10 cellular contexts compared by ENCODE assay signal in the genomic region with DNA sequence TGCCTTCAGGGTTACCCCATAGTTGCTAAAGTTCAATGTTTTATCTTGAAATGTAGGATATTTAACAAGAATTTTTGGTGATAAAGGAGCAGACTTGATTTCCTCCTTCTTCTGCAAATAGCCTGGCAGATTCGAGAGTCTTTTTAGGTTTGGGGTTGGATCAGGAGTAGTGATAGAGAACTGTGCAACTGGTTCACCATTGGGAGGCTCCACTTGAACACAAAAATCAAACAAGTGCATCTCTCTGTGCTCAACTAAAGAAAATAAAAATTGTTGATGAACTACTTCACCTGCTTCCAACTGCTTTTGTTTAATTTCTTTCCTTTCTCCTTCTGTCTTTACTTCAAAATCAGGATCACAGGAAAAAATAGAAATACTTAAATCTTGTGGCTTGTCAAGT. TPM values are rescaled to one million over a fixed set of nuclear protein-coding genes. Genes with fewer than 3 reads are reported as not detected.
DNase-seq lines count a peak whose midpoint lies in the region; ATAC-seq, FAIRE-seq and TF ChIP-seq lines count a peak whose summit lies in the region.
"Had no signal": no experiment of that assay in that cellular context is flagged by ENCODE, and none has a peak within 500 bp of the region (broad histone marks: within the 10 kb centered on the region; RNA-seq: fewer than 3 reads in every experiment).

No MANE protein-coding gene starts in this region.

- BruUV-seq in HepG2 (replicated peaks; lab: Mats Ljungman, UMichigan): no TSS peak

- in situ Hi-C loops in HepG2 (cut with HindIII; ENCODE audit: extremely low pct_ligation_motif_present, low pct_unique_long_range_greater_than_20kb): loop anchor here (25.0 kb wide), 1 partner anchor 429 kb away; no protein-coding TSS in a partner anchor

- no peaks in the 10 kb centered on the region for H3K9me2 ChIP-seq in DOHH2 (replicated peaks; ENCODE audit: control insufficient read depth, low read length)

- H3K4me1 ChIP-seq in DOHH2 (ENCODE audit: control insufficient read depth, low read length) (no peaks in the 10 kb centered on the region), ascending aorta (no peaks in the 10 kb centered on the region), HepG2 (ENCODE audit: insufficient read depth, low read length) (no peaks in the 10 kb centered on the region)

- 0% methylated on average over 1 of the region's 1 CpG for WGBS in HepG2 (ENCODE audit: low lambda C conversion rate)

- no peak for TF ChIP-seq EP300 in HepG2 (IDR thresholded peaks at IDR 0.05; ENCODE audit: low read depth in 2 of 2, low read length in 2 of 2)
- no peak for TF ChIP-seq EP300 in HepG2 (CRISPR knock-in tag; IDR thresholded peaks at IDR 0.05; ENCODE audit: borderline replicate concordance)

- no peak overlapping the region for H3K27ac ChIP-seq in DOHH2 (ENCODE audit: low read depth, low read length)
- no peak overlapping the region for H3K27ac ChIP-seq in ascending aorta
- H3K27ac ChIP-seq in HepG2 (ENCODE audit: extremely low read length, insufficient read depth, low read length): no peak overlapping the region

- H2AFZ ChIP-seq in HepG2 (ENCODE audit: low read length): no peak overlapping the region

- no peak overlapping the region for H3K4me2 ChIP-seq in DOHH2 (ENCODE audit: low read length)
- H3K4me2 ChIP-seq in HepG2 (ENCODE audit: low read depth, low read length): no peak overlapping the region

- intact Hi-C loops in ascending aorta (cut with DNase I) (no loop called here), HepG2 (cut with micrococcal nuclease; ENCODE audit: unreplicated experiment) (loop anchor here (1.0 kb wide), 1 partner anchor 153 kb away; no protein-coding TSS in a partner anchor)

- H3K9ac ChIP-seq in HepG2 (ENCODE audit: insufficient read depth, low read depth, low read length): no peak overlapping the region

- TF ChIP-seq CTCF in DOHH2 (IDR thresholded peaks at IDR 0.05; ENCODE audit: low read depth, low read length, poor library complexity, severe bottlenecking) (peak; percentile 43), ascending aorta (IDR thresholded peaks at IDR 0.05) (peak in 2 of 3 experiments; percentile 18 to 21), HepG2 (CRISPR knock-in tag; IDR thresholded peaks at IDR 0.05) (peak; percentile 47)

- no peaks in the 10 kb centered on the region for H4K20me1 ChIP-seq in DOHH2 (ENCODE audit: control insufficient read depth, insufficient read depth, low read depth, low read length)
- no peaks in the 10 kb centered on the region for H4K20me1 ChIP-seq in HepG2 (ENCODE audit: insufficient read depth, low read length)

- ATAC-seq in HG02642 (IDR thresholded peaks at IDR 0.05; ENCODE audit: poor library complexity, unreplicated experiment) (peak; percentile 46), HepG2 (no peak)

- DNase-seq in ascending aorta (ENCODE audit: low spot score in 2 of 2) (no peak), HepG2 (ENCODE audit: low spot score) (peak; percentile 1), NCI-H2171 treated with DMSO at 0.1 percent for 48 hours (lab: John Stamatoyannopoulos, UW) (no peak), cerebellar cortex (ENCODE audit: low spot score) (no peak)
- DNase-seq in activated CD8-positive, alpha-beta memory T cell treated with anti-CD3 and anti-CD28 coated beads, Interleukin-2, amount 50 U/mL, for 4 hours: no peak
- no peak for DNase-seq in stimulated activated CD8-positive, alpha-beta memory T cell treated with anti-CD3 and anti-CD28 coated beads, Interleukin-4, amount 100 ng/mL, for 48 hours
- DNase-seq: NCI-H526 treated with DMSO at 0.1 percent for 48 hours had no signal

- H3K9me3 ChIP-seq in DOHH2 (ENCODE audit: control insufficient read depth, insufficient read depth, low read length) (no peaks in the 10 kb centered on the region), ascending aorta (no peaks in the 10 kb centered on the region), HepG2 (ENCODE audit: low read length) (no peaks in the 10 kb centered on the region)

- H3K36me3 ChIP-seq in DOHH2 (ENCODE audit: control insufficient read depth, low read length) (peaks cover 10% of the 10 kb centered on the region; the same call in 1 of the 2 replicates), ascending aorta (no peaks in the 10 kb centered on the region), HepG2 (replicated peaks in 1 of 2; ENCODE audit: control insufficient read depth in 1 of 2, insufficient read depth in 2 of 2, low read length in 2 of 2) (no peaks in the 10 kb centered on the region)

- CTCF ChIA-PET in HepG2 (lab: Yijun Ruan, JAX; ENCODE audit: low intra/inter-chr PET ratio, low total read pairs): interaction anchor here (1.2 to 1.5 kb wide), 2 partner anchors 152 to 153 kb away, joined by 3 read pairs; no protein-coding TSS in a partner anchor

- H3K79me2 ChIP-seq in DOHH2 (ENCODE audit: control insufficient read depth, low read length) (no peaks in the 10 kb centered on the region), HepG2 (ENCODE audit: insufficient read depth, low read length) (no peaks in the 10 kb centered on the region)

- TF ChIP-seq POLR2A in HepG2 (IDR thresholded peaks at IDR 0.05; ENCODE audit: insufficient read depth in 1 of 2, low read depth in 2 of 2, low read length in 2 of 2): no peak

- no peaks in the 10 kb centered on the region for H3K27me3 ChIP-seq in DOHH2 (ENCODE audit: control insufficient read depth, low read length)
- no peaks in the 10 kb centered on the region for H3K27me3 ChIP-seq in ascending aorta
- H3K27me3 ChIP-seq in HepG2 (ENCODE audit: control insufficient read depth in 1 of 2, insufficient read depth in 2 of 2, low read length in 2 of 2): no peaks in the 10 kb centered on the region

- POLR2A ChIA-PET in HepG2 (lab: Yijun Ruan, JAX): no interaction called here

- FAIRE-seq in HepG2 (lab: Jason Lieb, UNC): no peak
- FAIRE-seq: endometrium had no signal

- no peaks in the 10 kb centered on the region for H3F3A ChIP-seq in DOHH2 (ENCODE audit: control insufficient read depth, insufficient read depth)

- H3K4me3 ChIP-seq in DOHH2 (ENCODE audit: low read length) (no peak overlapping the region), ascending aorta (no peak overlapping the region), HepG2 (replicated peaks in 1 of 3; ENCODE audit: insufficient read depth in 1 of 3, low read depth in 2 of 3, low read length in 3 of 3) (no peak overlapping the region)

- TF ChIP-seq RAD21 in HepG2 (CRISPR knock-in tag; IDR thresholded peaks at IDR 0.05): no peak

TF ChIP-seq in HepG2, 621 proteins besides CTCF, POLR2A, EP300 and RAD21 (continues in another document):
- TF ChIP-seq STAG1 (CRISPR knock-in tag; IDR thresholded peaks at IDR 0.05): peak; percentile 63

RNA-seq across cellular contexts. Expression of a gene that starts 58.5 kb away (rescaled TPM):
- total RNA-seq in ascending aorta: not detected
- 0.04 TPM in 1 of 2 replicates, not detected in the other for total RNA-seq in HepG2 (2016; rRNA removed; fragmentation: Illumina TruSeq; extraction: Trizol)
- total RNA-seq in HepG2 (2016; cell fraction: cytosol; rRNA removed; fragmentation: Illumina TruSeq; extraction: Trizol; ENCODE audit: low read depth): not detected in 2 replicates
- total RNA-seq in HepG2 (2016; cell fraction: insoluble cytoplasmic fraction; rRNA removed; fragmentation: Illumina TruSeq; extraction: Trizol): not detected in 2 replicates
- not detected in 2 replicates for total RNA-seq in HepG2 (2016; cell fraction: membrane; rRNA removed; fragmentation: Illumina TruSeq; extraction: Trizol)
- not detected in 2 replicates for total RNA-seq in HepG2 (2016; cell fraction: nucleus; rRNA removed; fragmentation: Illumina TruSeq; extraction: Trizol)
- polyA plus RNA-seq in HepG2 (2011; rRNA removed): 0.01 TPM in 1 of 2 replicates, not detected in the other
- not detected in 2 replicates for polyA plus RNA-seq in HepG2 (2011; cell fraction: cytosol; rRNA removed)
- 0.05 TPM in 1 of 2 replicates, not detected in the other for polyA plus RNA-seq in HepG2 (2011; cell fraction: nucleus; rRNA removed)
- polyA plus RNA-seq in HepG2 (2012): 0.01 and 0.04 TPM in 2 replicates
- polyA plus RNA-seq in HepG2 (2016; cell fraction: cytosol; fragmentation: Illumina TruSeq; extraction: Trizol; ENCODE audit: low read depth): not detected in 2 replicates
- not detected in 2 replicates for polyA plus RNA-seq in HepG2 (2016; cell fraction: insoluble cytoplasmic fraction; fragmentation: Illumina TruSeq; extraction: Trizol; ENCODE audit: low read depth)
- not detected in 2 replicates for polyA plus RNA-seq in HepG2 (2016; cell fraction: membrane; fragmentation: Illumina TruSeq; extraction: Trizol; ENCODE audit: low read depth)
- polyA plus RNA-seq in HepG2 (2016; cell fraction: nucleus; fragmentation: Illumina TruSeq; extraction: Trizol; ENCODE audit: insufficient read depth, low read depth): not detected in 2 replicates
- 0.04 and 0.70 TPM in 2 replicates for polyA minus RNA-seq in HepG2 (2011; rRNA and poly(A)+ RNA removed; ENCODE audit: low replicate concordance)
- polyA minus RNA-seq in HepG2 (2011; cell fraction: cytosol; rRNA and poly(A)+ RNA removed): not detected in 2 replicates
- polyA minus RNA-seq in HepG2 (2011; cell fraction: nucleus; rRNA and poly(A)+ RNA removed): not detected in 2 replicates
